Comparison of ENCODE assay signal across 18 cellular contexts in the genomic region with DNA sequence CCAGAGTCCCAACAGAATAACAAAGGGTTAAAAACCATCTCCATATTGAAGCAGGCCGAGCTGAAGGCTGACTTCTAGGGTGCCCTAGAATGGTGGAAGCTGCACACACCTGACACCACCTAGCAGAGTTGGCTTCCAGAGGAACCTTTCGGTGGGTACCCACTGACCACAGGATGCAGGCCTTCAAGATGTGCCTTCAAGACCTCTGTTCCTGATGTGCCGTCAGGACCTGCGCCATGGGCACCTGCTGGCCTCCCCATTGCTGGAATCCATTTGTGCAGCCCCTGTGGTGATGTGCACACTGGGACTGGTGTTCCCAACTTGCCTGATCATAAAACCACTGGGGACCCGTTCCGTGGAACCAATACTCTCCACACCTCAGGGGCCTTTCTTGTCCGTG. TPM values are rescaled to one million over a fixed set of nuclear protein-coding genes. Genes with fewer than 3 reads are reported as not detected.
DNase-seq lines count a peak whose midpoint lies in the region; ATAC-seq and TF ChIP-seq lines count a peak whose summit lies in the region.
"Had no signal": no experiment of that assay in that cellular context is flagged by ENCODE, and none has a peak within 500 bp of the region (broad histone marks: within the 10 kb centered on the region; RNA-seq: fewer than 3 reads in every experiment).

No MANE protein-coding gene starts in this region.

- H2AFZ ChIP-seq in HCT116 (ENCODE audit: low read depth, low read length, poor library complexity, severe bottlenecking) = no peak overlapping the region

- H3K9me3 Mint-ChIP-seq in activated naive CD4-positive, alpha-beta T cell treated with anti-CD3 and anti-CD28 coated beads, Interleukin-2, amount 10 ng/mL, durations not matched to agents 7 days and 5 days = no peaks in the 10 kb centered on the region
- no peaks in the 10 kb centered on the region for H3K9me3 Mint-ChIP-seq in activated naive CD4-positive, alpha-beta T cell treated with anti-CD3 and anti-CD28 coated beads, Interleukin-2, amount 50 U/mL, for 72 hours
- no peaks in the 10 kb centered on the region for H3K9me3 Mint-ChIP-seq in endothelial cell (ENCODE audit: unreplicated experiment)
- no peaks in the 10 kb centered on the region for H3K9me3 Mint-ChIP-seq in type B pancreatic cell

- intact Hi-C loops in HCT116 (cut with micrococcal nuclease) = no loop called here

- no peaks in the 10 kb centered on the region for H3K36me3 Mint-ChIP-seq in activated naive CD4-positive, alpha-beta T cell treated with anti-CD3 and anti-CD28 coated beads, Interleukin-2, amount 10 ng/mL, durations not matched to agents 7 days and 5 days
- no peaks in the 10 kb centered on the region for H3K36me3 Mint-ChIP-seq in activated naive CD4-positive, alpha-beta T cell treated with anti-CD3 and anti-CD28 coated beads, Interleukin-2, amount 50 U/mL, for 72 hours
- H3K36me3 Mint-ChIP-seq in endothelial cell (ENCODE audit: low read depth, unreplicated experiment) (no peaks in the 10 kb centered on the region), type B pancreatic cell (no peaks in the 10 kb centered on the region)

- ATAC-seq in activated naive CD4-positive, alpha-beta T cell treated with anti-CD3 and anti-CD28 coated beads, Interleukin-2, amount 50 U/mL, for 72 hours = no peak
- no peak for ATAC-seq in HCT116
- ATAC-seq in GM21786 (IDR thresholded peaks at IDR 0.05; ENCODE audit: unreplicated experiment) = no peak
- ATAC-seq in GM19452 (IDR thresholded peaks at IDR 0.05; ENCODE audit: unreplicated experiment) = no peak

- H3K4me1 ChIP-seq in HCT116 (ENCODE audit: control insufficient read depth in 1 of 2, insufficient read depth in 2 of 2, low read length in 2 of 2) = no peaks in the 10 kb centered on the region

- no peak overlapping the region for H3K4me3 Mint-ChIP-seq in activated naive CD4-positive, alpha-beta T cell treated with anti-CD3 and anti-CD28 coated beads, Interleukin-2, amount 10 ng/mL, durations not matched to agents 7 days and 5 days
- no peak overlapping the region for H3K4me3 Mint-ChIP-seq in endothelial cell (ENCODE audit: unreplicated experiment)
- H3K4me3 Mint-ChIP-seq in type B pancreatic cell = peak overlapping the region; percentile 41

- no TSS peak for BruUV-seq in HCT116 (replicated peaks; lab: Mats Ljungman, UMichigan)

- no peak overlapping the region for H3K4me2 ChIP-seq in HCT116 (ENCODE audit: low read length)

- CTCF ChIA-PET in activated naive CD4-positive, alpha-beta T cell treated with anti-CD3 and anti-CD28 coated beads, Interleukin-2, amount 10 ng/mL, durations not matched to agents 7 days and 5 days (lab: Charles Lee) = interaction anchor here (1.0 to 4.6 kb wide), 4 partner anchors 9 to 67 kb away, joined by 3 to 23 read pairs (median 5); no protein-coding TSS in a partner anchor
- CTCF ChIA-PET in HCT116 (lab: Charles Lee) = no interaction called here

- TF ChIP-seq CTCF in HCT116 (IDR thresholded peaks at IDR 0.05 in 2 of 3, conservative IDR thresholded peaks at IDR 0.05 in 1 of 3; ENCODE audit: borderline replicate concordance in 1 of 3, insufficient read depth in 1 of 3, low read depth in 2 of 3, low read length in 2 of 3) (no peak), endothelial cell (IDR thresholded peaks at IDR 0.05; ENCODE audit: unreplicated experiment) (no peak), type B pancreatic cell (conservative IDR thresholded peaks at IDR 0.05) (no peak)

- no peaks in the 10 kb centered on the region for H3K9me2 ChIP-seq in HCT116 (ENCODE audit: insufficient read depth)

- H4K20me1 ChIP-seq in HCT116 (ENCODE audit: insufficient read depth) = no peaks in the 10 kb centered on the region
- H4K20me1 ChIP-seq: BLaER1 had no signal

- no peaks in the 10 kb centered on the region for H3K9me3 ChIP-seq in HCT116 (ENCODE audit: control insufficient read depth in 1 of 2, insufficient read depth in 1 of 2, low read depth in 1 of 2, low read length in 2 of 2)
- H3K9me3 ChIP-seq: A549, BLaER1 had no signal

- H3K27ac ChIP-seq in HCT116 (ENCODE audit: low read depth, low read length) = no peak overlapping the region
- H3K27ac ChIP-seq: 22Rv1, BLaER1 had no signal

- H3K27me3 Mint-ChIP-seq in activated naive CD4-positive, alpha-beta T cell treated with anti-CD3 and anti-CD28 coated beads, Interleukin-2, amount 10 ng/mL, durations not matched to agents 7 days and 5 days = peaks cover 78% of the 10 kb centered on the region
- H3K27me3 Mint-ChIP-seq in endothelial cell (ENCODE audit: unreplicated experiment) (peaks cover 14% of the 10 kb centered on the region), type B pancreatic cell (peaks cover 11% of the 10 kb centered on the region)

- TF ChIP-seq POLR2A in HCT116 (IDR thresholded peaks at IDR 0.05; ENCODE audit: borderline replicate concordance, extremely low read depth, insufficient read depth, insufficient read length) = no peak

- no peak for DNase-seq in activated naive CD4-positive, alpha-beta T cell treated with anti-CD3 and anti-CD28 coated beads, Interleukin-2, amount 10 ng/mL, durations not matched to agents 7 days and 5 days
- no peak for DNase-seq in activated naive CD4-positive, alpha-beta T cell treated with anti-CD3 and anti-CD28 coated beads, Interleukin-2, amount 50 U/mL, for 72 hours (ENCODE audit: low spot score in 2 of 2)
- DNase-seq in HCT116 (ENCODE audit: low read depth, low spot score) (no peak), endothelial cell (ENCODE audit: low spot score) (no peak), type B pancreatic cell (ENCODE audit: extremely low spot score, unreplicated experiment) (no peak)
- no peak for DNase-seq in activated CD4-positive, alpha-beta T cell treated with anti-CD3 and anti-CD28 coated beads, Interleukin-2, amount 50 U/mL, for 1 hour
- DNase-seq: AML-193, DMS153, DMS79, GDM1, GOT3, IMR-90, KBM-7 had no signal

- peak overlapping the region; percentile 37 for H3K27ac Mint-ChIP-seq in activated naive CD4-positive, alpha-beta T cell treated with anti-CD3 and anti-CD28 coated beads, Interleukin-2, amount 10 ng/mL, durations not matched to agents 7 days and 5 days
- no peak overlapping the region for H3K27ac Mint-ChIP-seq in activated naive CD4-positive, alpha-beta T cell treated with anti-CD3 and anti-CD28 coated beads, Interleukin-2, amount 50 U/mL, for 72 hours
- peak overlapping the region; percentile 30 for H3K27ac Mint-ChIP-seq in endothelial cell (ENCODE audit: unreplicated experiment)
- H3K27ac Mint-ChIP-seq in type B pancreatic cell = no peak overlapping the region

- no peaks in the 10 kb centered on the region for H3K27me3 ChIP-seq in HCT116 (ENCODE audit: insufficient read depth, low read length)
- H3K27me3 ChIP-seq: BLaER1 had no signal

- no peak overlapping the region for H3K4me3 ChIP-seq in HCT116 (replicated peaks in 1 of 2; ENCODE audit: low read depth in 1 of 2, low read length in 2 of 2)
- H3K4me3 ChIP-seq: BLaER1 had no signal

- no peaks in the 10 kb centered on the region for H3K36me3 ChIP-seq in HCT116 (ENCODE audit: control insufficient read depth in 1 of 2, insufficient read depth in 2 of 2, low read length in 2 of 2)
- H3K36me3 ChIP-seq: BLaER1 had no signal

- no peaks in the 10 kb centered on the region for H3K4me1 Mint-ChIP-seq in activated naive CD4-positive, alpha-beta T cell treated with anti-CD3 and anti-CD28 coated beads, Interleukin-2, amount 10 ng/mL, durations not matched to agents 7 days and 5 days
- H3K4me1 Mint-ChIP-seq in endothelial cell (ENCODE audit: unreplicated experiment) (peaks cover 14% of the 10 kb centered on the region), type B pancreatic cell (ENCODE audit: unreplicated experiment) (peaks cover 11% of the 10 kb centered on the region)

- RAD21 ChIA-PET in HCT116 (lab: Charles Lee; ENCODE audit: low non-redundant PET in 1 of 2, low total read pairs in 2 of 2, uncharacterized antibody in 2 of 2, unreplicated experiment in 2 of 2) = no interaction called here

- no peaks in the 10 kb centered on the region for H3K79me2 ChIP-seq in HCT116 (ENCODE audit: insufficient read depth, low read length)

- H3K9ac ChIP-seq in HCT116 (ENCODE audit: low read length) = no peak overlapping the region
- H3K9ac ChIP-seq: BLaER1 had no signal

- POLR2A ChIA-PET in HCT116 (lab: Charles Lee) = no interaction called here

- no peak for TF ChIP-seq RAD21 in HCT116 (IDR thresholded peaks at IDR 0.05; ENCODE audit: low read depth)

TF ChIP-seq in HCT116, 20 proteins besides CTCF, POLR2A, EP300 and RAD21:
- TF ChIP-seq JUND (IDR thresholded peaks at IDR 0.05) (no peak), ZFX (IDR thresholded peaks at IDR 0.05) (peak; percentile 13; the same call in 1 of the 2 replicates), SP1 (IDR thresholded peaks at IDR 0.05; ENCODE audit: low read depth) (no peak)

RNA-seq across cellular contexts. Expression of a gene that starts 35.7 kb away (rescaled TPM):
- total RNA-seq in activated naive CD4-positive, alpha-beta T cell treated with anti-CD3 and anti-CD28 coated beads, Interleukin-2, amount 50 U/mL, for 72 hours = 1,000 to 10,000 TPM; 2,520 to 2,880 TPM
- total RNA-seq in HCT116 (2021; ENCODE audit: unreplicated experiment) (1,853 TPM), endothelial cell (ENCODE audit: unreplicated experiment) (1,571 TPM), type B pancreatic cell (ENCODE audit: low replicate concordance) (1,894 and 1,964 TPM in 2 replicates)
- polyA plus RNA-seq in HCT116 (2012) = 3,831 and 4,369 TPM in 2 replicates

Comparison
In these comparisons a context has a peak if more than half of its experiments do, and no peak if none do; other contexts are left out.
1. H3K27ac Mint-ChIP-seq: peak in activated naive CD4-positive, alpha-beta T cell treated with anti-CD3 and anti-CD28 coated beads, Interleukin-2, amount 10 ng/mL, durations not matched to agents 7 days and 5 days (single experiment) and endothelial cell (single experiment); none in activated naive CD4-positive, alpha-beta T cell treated with anti-CD3 and anti-CD28 coated beads, Interleukin-2, amount 50 U/mL, for 72 hours (0 of 2) and type B pancreatic cell (single experiment).